15 cellular contexts compared by ENCODE assay signal in the genomic region with DNA sequence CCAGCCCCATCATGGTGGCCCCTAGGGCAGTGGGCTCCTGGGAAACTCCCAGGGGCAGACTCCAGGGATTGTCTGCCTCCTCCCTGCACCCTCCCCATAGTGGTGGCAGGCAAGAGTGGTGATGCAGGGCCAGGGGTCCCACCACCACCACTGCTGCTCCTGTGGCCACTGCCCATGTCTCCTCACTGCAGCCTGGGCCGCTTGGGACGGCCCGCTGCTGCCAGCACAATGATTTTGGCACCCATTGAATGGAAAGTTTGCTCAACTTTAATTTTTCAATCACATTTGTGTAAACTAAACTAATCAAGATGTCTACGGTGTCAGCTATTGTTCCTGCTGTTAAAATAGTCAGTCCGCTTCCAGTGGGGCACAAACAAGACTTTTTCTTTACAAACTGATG.
"Had no signal": no experiment of that assay in that cellular context is flagged by ENCODE, and none has a peak within 500 bp of the region (broad histone marks: within the 10 kb centered on the region; RNA-seq: fewer than 3 reads in every experiment).

No MANE protein-coding gene starts in this region.

- H3K4me3 ChIP-seq: cardiac muscle cell, dorsolateral prefrontal cortex, esophagus squamous epithelium, neural progenitor cell, ovary, thoracic aorta had no signal

- DNase-seq: activated B cell treated with CpG ODN at 0.5 μM for 24 hours; activated CD4-positive, alpha-beta T cell treated with anti-CD3 and anti-CD28 coated beads, Interleukin-2, amount 10 ng/mL, durations not matched to agents 24 days and 14 days; activated effector memory CD4-positive, alpha-beta T cell treated with Interleukin-2 at 50 U/mL for 16 hours; activated T-cell treated with anti-CD3 and anti-CD28 coated beads, Interleukin-2, amount 50 U/mL, for 1 hour; dorsolateral prefrontal cortex; esophagus squamous epithelium; foreskin keratinocyte; kidney glomerular epithelial cell; ovary; SIG-M5 had no signal

- ATAC-seq: foreskin keratinocyte had no signal

- H3K27ac Mint-ChIP-seq: activated B cell treated with CpG ODN at 0.5 μM for 24 hours; mesothelial cell of epicardium; neural progenitor cell; stimulated activated effector memory CD8-positive, alpha-beta T cell treated with anti-CD3 and anti-CD28 coated beads, Interleukin-12 subunit alpha, Interleukin-12 subunit beta, amount 100 ng/mL, for 72 hours had no signal

- H3K9ac ChIP-seq: neural progenitor cell had no signal

- H3K27ac ChIP-seq: cardiac muscle cell, dorsolateral prefrontal cortex, foreskin keratinocyte, neural progenitor cell, ovary, thoracic aorta had no signal

- H3K27me3 ChIP-seq: cardiac muscle cell, dorsolateral prefrontal cortex, esophagus squamous epithelium, foreskin keratinocyte, neural progenitor cell, ovary had no signal

- H3K4me2 ChIP-seq: neural progenitor cell had no signal

- H3K4me1 ChIP-seq: foreskin keratinocyte, neural progenitor cell had no signal

- H3K27me3 Mint-ChIP-seq: activated B cell treated with CpG ODN at 0.5 μM for 24 hours; activated CD4-positive, alpha-beta T cell treated with anti-CD3 and anti-CD28 coated beads, Interleukin-2, amount 10 ng/mL, durations not matched to agents 24 days and 14 days had no signal

- H3K4me1 Mint-ChIP-seq: mesothelial cell of epicardium, neural progenitor cell had no signal

- H3K9me3 ChIP-seq: ovary, thoracic aorta had no signal

- H3K36me3 ChIP-seq: cardiac muscle cell, esophagus squamous epithelium, neural progenitor cell, ovary, thoracic aorta had no signal

- H3K4me3 Mint-ChIP-seq: activated B cell treated with CpG ODN at 0.5 μM for 24 hours; mesothelial cell of epicardium; neural progenitor cell; stimulated activated effector memory CD8-positive, alpha-beta T cell treated with anti-CD3 and anti-CD28 coated beads, Interleukin-12 subunit alpha, Interleukin-12 subunit beta, amount 100 ng/mL, for 72 hours had no signal

- H3K36me3 Mint-ChIP-seq: neural progenitor cell; stimulated activated effector memory CD8-positive, alpha-beta T cell treated with anti-CD3 and anti-CD28 coated beads, Interleukin-12 subunit alpha, Interleukin-12 subunit beta, amount 100 ng/mL, for 72 hours had no signal

- H2AFZ ChIP-seq: neural progenitor cell had no signal
